In the genomic region with DNA sequence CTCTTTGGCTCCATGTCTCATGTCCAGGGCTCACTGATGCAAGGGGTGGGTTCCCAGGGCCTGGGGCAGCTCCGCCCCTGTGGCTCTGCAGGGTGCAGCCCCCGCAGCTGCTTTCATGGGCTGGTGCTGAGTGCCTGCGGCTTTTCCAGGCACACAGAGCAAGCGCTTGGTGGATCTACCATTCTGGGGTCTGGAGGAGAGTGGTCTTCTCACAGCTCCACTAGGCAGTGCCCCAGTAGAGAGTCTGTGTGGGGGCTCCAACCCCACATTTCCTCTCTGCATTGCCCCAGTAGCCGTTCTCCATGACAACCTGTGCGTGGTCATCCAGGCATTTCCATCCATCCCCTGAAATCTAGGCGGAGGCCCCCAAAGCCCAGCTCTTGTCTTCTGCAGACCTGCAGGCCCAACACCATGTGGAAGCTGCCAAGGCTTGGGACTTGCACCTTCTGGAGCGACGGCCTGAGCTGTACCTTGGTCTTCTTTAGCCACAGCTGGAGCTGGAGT, we compare ENCODE assay signal across 1 cellular context.
TF ChIP-seq lines count a peak whose summit lies in the region.

No MANE protein-coding gene starts in this region.

TF ChIP-seq in WTC11, 78 proteins besides CTCF, POLR2A, EP300 and RAD21 (continued from another document):
- TF ChIP-seq USF1 (CRISPR knock-in tag; IDR thresholded peaks at IDR 0.05) (no peak), ZNF396 (CRISPR knock-in tag; IDR thresholded peaks at IDR 0.05; ENCODE audit: borderline replicate concordance) (no peak), ZNF416 (CRISPR knock-in tag; IDR thresholded peaks at IDR 0.05) (no peak), ZNF512 (CRISPR knock-in tag; IDR thresholded peaks at IDR 0.05; ENCODE audit: borderline replicate concordance) (no peak), GABPB1 (CRISPR knock-in tag; IDR thresholded peaks at IDR 0.05) (no peak), NFE2L1 (CRISPR knock-in tag; IDR thresholded peaks at IDR 0.05) (no peak), ZNF281 (CRISPR knock-in tag; IDR thresholded peaks at IDR 0.05) (no peak), TP53 (CRISPR knock-in tag; IDR thresholded peaks at IDR 0.05) (no peak), PRRX2 (CRISPR knock-in tag; IDR thresholded peaks at IDR 0.05) (no peak), TEAD4 (CRISPR knock-in tag; IDR thresholded peaks at IDR 0.05) (no peak), ATF2 (CRISPR knock-in tag; IDR thresholded peaks at IDR 0.05; ENCODE audit: borderline replicate concordance, low read depth) (no peak), IRF1 (CRISPR knock-in tag; IDR thresholded peaks at IDR 0.05) (no peak), FOXP1 (CRISPR knock-in tag; IDR thresholded peaks at IDR 0.05; ENCODE audit: borderline replicate concordance) (no peak), E2F1 (CRISPR knock-in tag; IDR thresholded peaks at IDR 0.05) (no peak), EMX1 (CRISPR knock-in tag; IDR thresholded peaks at IDR 0.05) (no peak), SOX15 (CRISPR knock-in tag; IDR thresholded peaks at IDR 0.05) (no peak), JAZF1 (CRISPR knock-in tag; IDR thresholded peaks at IDR 0.05) (no peak), ZNF263 (CRISPR knock-in tag; IDR thresholded peaks at IDR 0.05; ENCODE audit: low read depth) (no peak)
- TF ChIP-seq, protein P1, sequence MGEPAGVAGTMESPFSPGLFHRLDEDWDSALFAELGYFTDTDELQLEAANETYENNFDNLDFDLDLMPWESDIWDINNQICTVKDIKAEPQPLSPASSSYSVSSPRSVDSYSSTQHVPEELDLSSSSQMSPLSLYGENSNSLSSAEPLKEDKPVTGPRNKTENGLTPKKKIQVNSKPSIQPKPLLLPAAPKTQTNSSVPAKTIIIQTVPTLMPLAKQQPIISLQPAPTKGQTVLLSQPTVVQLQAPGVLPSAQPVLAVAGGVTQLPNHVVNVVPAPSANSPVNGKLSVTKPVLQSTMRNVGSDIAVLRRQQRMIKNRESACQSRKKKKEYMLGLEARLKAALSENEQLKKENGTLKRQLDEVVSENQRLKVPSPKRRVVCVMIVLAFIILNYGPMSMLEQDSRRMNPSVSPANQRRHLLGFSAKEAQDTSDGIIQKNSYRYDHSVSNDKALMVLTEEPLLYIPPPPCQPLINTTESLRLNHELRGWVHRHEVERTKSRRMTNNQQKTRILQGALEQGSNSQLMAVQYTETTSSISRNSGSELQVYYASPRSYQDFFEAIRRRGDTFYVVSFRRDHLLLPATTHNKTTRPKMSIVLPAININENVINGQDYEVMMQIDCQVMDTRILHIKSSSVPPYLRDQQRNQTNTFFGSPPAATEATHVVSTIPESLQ (CRISPR knock-in tag; IDR thresholded peaks at IDR 0.05) = no peak
